ENCODE assay signal across 10 cellular contexts in the genomic region with DNA sequence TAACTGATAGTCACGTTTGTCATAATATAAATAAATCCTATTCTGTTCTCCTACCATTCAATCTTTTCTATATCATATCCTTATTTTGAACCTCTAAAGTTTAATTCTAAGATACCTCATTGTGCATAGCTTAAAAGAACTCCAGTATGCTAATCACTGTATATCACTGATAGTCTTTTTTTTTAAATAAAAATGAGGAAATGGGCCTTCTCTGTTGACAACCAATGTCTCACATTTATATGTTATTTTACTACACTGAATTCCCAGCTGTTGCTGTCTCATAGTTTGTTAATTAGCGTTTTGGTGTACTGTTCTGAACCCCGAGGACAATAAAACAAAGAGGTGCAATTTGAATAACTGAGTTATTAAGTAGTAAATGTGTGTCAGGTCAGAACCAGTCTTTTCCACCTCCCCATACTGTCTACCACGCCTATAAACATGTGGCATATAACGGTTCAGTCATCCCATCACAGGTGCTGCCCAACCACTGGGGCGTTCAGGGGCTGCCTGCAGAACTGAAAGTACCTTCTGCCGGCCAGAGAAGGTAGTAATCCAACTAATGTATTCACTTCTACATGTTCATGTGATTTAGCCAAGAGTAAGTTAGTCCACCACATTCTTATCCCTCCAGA. TPM values are rescaled to one million over a fixed set of nuclear protein-coding genes. Genes with fewer than 3 reads are reported as not detected.
A peak's percentile ranks its signal among the peaks of the same experiment; 100 is the strongest.
DNase-seq lines count a peak whose midpoint lies in the region; ATAC-seq and TF ChIP-seq lines count a peak whose summit lies in the region.
"Had no signal": no experiment of that assay in that cellular context is flagged by ENCODE, and none has a peak within 500 bp of the region (broad histone marks: within the 10 kb centered on the region; RNA-seq: fewer than 3 reads in every experiment).

No MANE protein-coding gene starts in this region.

- intact Hi-C loops in natural killer cell (cut with micrococcal nuclease), result no loop called here

- TF ChIP-seq CTCF in natural killer cell (IDR thresholded peaks at IDR 0.05), result no peak

- peaks cover 42 to 63% of the 10 kb centered on the region in 2 donors for H3K4me1 Mint-ChIP-seq in natural killer cell
- H3K4me1 Mint-ChIP-seq in activated naive CD4-positive, alpha-beta T cell treated with anti-CD3 and anti-CD28 coated beads, Interleukin-2, amount 10 ng/mL, durations not matched to agents 7 days and 5 days, result peaks cover 45% of the 10 kb centered on the region

- peak overlapping the region; percentile 58 to 63 for H3K27ac Mint-ChIP-seq in natural killer cell
- no peak overlapping the region for H3K27ac Mint-ChIP-seq in activated naive CD4-positive, alpha-beta T cell treated with anti-CD3 and anti-CD28 coated beads, Interleukin-2, amount 10 ng/mL, durations not matched to agents 7 days and 5 days

- H3K4me3 Mint-ChIP-seq in natural killer cell, result peak overlapping the region; percentile 6
- H3K4me3 Mint-ChIP-seq in activated naive CD4-positive, alpha-beta T cell treated with anti-CD3 and anti-CD28 coated beads, Interleukin-2, amount 10 ng/mL, durations not matched to agents 7 days and 5 days, result no peak overlapping the region

- CTCF ChIA-PET in activated naive CD4-positive, alpha-beta T cell treated with anti-CD3 and anti-CD28 coated beads, Interleukin-2, amount 10 ng/mL, durations not matched to agents 7 days and 5 days (lab: Charles Lee), result no interaction called here

- no peaks in the 10 kb centered on the region for H3K36me3 Mint-ChIP-seq in natural killer cell
- peaks cover 67% of the 10 kb centered on the region for H3K36me3 Mint-ChIP-seq in activated naive CD4-positive, alpha-beta T cell treated with anti-CD3 and anti-CD28 coated beads, Interleukin-2, amount 10 ng/mL, durations not matched to agents 7 days and 5 days

- H3K27me3 Mint-ChIP-seq in natural killer cell (ENCODE audit: low read depth in 2 of 2), result no peaks in the 10 kb centered on the region
- no peaks in the 10 kb centered on the region for H3K27me3 Mint-ChIP-seq in activated naive CD4-positive, alpha-beta T cell treated with anti-CD3 and anti-CD28 coated beads, Interleukin-2, amount 10 ng/mL, durations not matched to agents 7 days and 5 days

- ATAC-seq in GM18907 (IDR thresholded peaks at IDR 0.05; ENCODE audit: unreplicated experiment), result peak; percentile 98
- peak; percentile 94 for ATAC-seq in GM21825 (IDR thresholded peaks at IDR 0.05; ENCODE audit: unreplicated experiment)
- peak; percentile 96 for ATAC-seq in HG03520 (IDR thresholded peaks at IDR 0.05; ENCODE audit: unreplicated experiment)
- ATAC-seq in natural killer cell, result peak; percentile 55 to 68 (median 64)
- ATAC-seq: Right ventricle myocardium inferior had no signal

- DNase-seq in natural killer cell, result no peak
- no peak for DNase-seq in activated naive CD4-positive, alpha-beta T cell treated with anti-CD3 and anti-CD28 coated beads, Interleukin-2, amount 10 ng/mL, durations not matched to agents 7 days and 5 days
- no peak for DNase-seq in COR-L47 (lab: John Stamatoyannopoulos, UW)
- DNase-seq in KG1 (lab: John Stamatoyannopoulos, UW), result no peak
- DNase-seq: left ventricle myocardium inferior, substantia nigra had no signal

- no peaks in the 10 kb centered on the region for H3K9me3 Mint-ChIP-seq in natural killer cell
- no peaks in the 10 kb centered on the region for H3K9me3 Mint-ChIP-seq in activated naive CD4-positive, alpha-beta T cell treated with anti-CD3 and anti-CD28 coated beads, Interleukin-2, amount 10 ng/mL, durations not matched to agents 7 days and 5 days

RNA-seq across cellular contexts. Expression of a gene that starts 14.9 kb away (rescaled TPM):
- 100 to 1,000 TPM; 180 to 287 (median 230) TPM for total RNA-seq in natural killer cell
